ENCODE assay signal across 34 cellular contexts in genomic region chr5:125776656-125777055, GRCh38.
"Had no signal": no experiment of that assay in that cellular context is flagged by ENCODE, and none has a peak within 500 bp of the region (broad histone marks: within the 10 kb centered on the region; RNA-seq: fewer than 3 reads in every experiment).

No MANE protein-coding gene starts in this region.

- DNase-seq: activated B cell treated with CpG ODN at 0.5 μM for 24 hours; activated CD4-positive, alpha-beta memory T cell treated with anti-CD3 and anti-CD28 coated beads for 36 hours; activated CD4-positive, alpha-beta T cell treated with anti-CD3 and anti-CD28 coated beads for 4 hours; activated CD4-positive, alpha-beta T cell treated with anti-CD3 and anti-CD28 coated beads, Interleukin-2, amount 10 ng/mL, durations not matched to agents 24 days and 14 days; activated CD4-positive, alpha-beta T cell treated with anti-CD3 and anti-CD28 coated beads, Interleukin-2, amount 50 U/mL, for 1 hour; activated CD4-positive, alpha-beta T cell treated with anti-CD3 and anti-CD28 coated beads, Interleukin-2, amount 50 U/mL, for 4 hours; activated CD4-positive, CD25-positive, alpha-beta regulatory T cell treated with anti-CD3 and anti-CD28 coated beads, Interleukin-2, amount 50 U/mL, for 72 hours; activated CD8-positive, alpha-beta memory T cell treated with anti-CD3 and anti-CD28 coated beads, Interleukin-2, amount 50 U/mL, for 4 hours; activated CD8-positive, alpha-beta T cell treated with anti-CD3 and anti-CD28 coated beads for 36 hours; activated gamma-delta T cell; activated naive CD4-positive, alpha-beta T cell treated with anti-CD3 and anti-CD28 coated beads for 36 hours; activated naive CD4-positive, alpha-beta T cell treated with anti-CD3 and anti-CD28 coated beads, Interleukin-2, amount 50 U/mL, for 16 hours; activated naive CD8-positive, alpha-beta T cell treated with anti-CD3 and anti-CD28 coated beads for 36 hours; activated T-cell treated with anti-CD3 and anti-CD28 coated beads for 4 hours; activated T-cell treated with anti-CD3 and anti-CD28 coated beads, Interleukin-2, amount 50 U/mL, for 1 hour; activated T-cell treated with anti-CD3 and anti-CD28 coated beads, Interleukin-2, amount 50 U/mL, for 4 hours; activated T-cell treated with anti-CD3 and anti-CD28 coated beads, Interleukin-2, amount 50 U/mL, for 72 hours; adrenal gland; amniotic stem cell; aorta; body of pancreas; brain microvascular endothelial cell; central memory CD4-positive, alpha-beta T cell; SW 1271; T-helper 1 cell; T-helper 2 cell; T-helper 9 cell had no signal

- H3K27ac ChIP-seq: adrenal gland, body of pancreas, brain microvascular endothelial cell, breast epithelium, VCaP had no signal

- H3K4me3 ChIP-seq: adrenal gland, body of pancreas, breast epithelium had no signal

- H3K27me3 ChIP-seq: adrenal gland, body of pancreas, brain microvascular endothelial cell, breast epithelium had no signal

- H3K9me3 ChIP-seq: adrenal gland, body of pancreas, breast epithelium had no signal

- H3K4me3 Mint-ChIP-seq: activated B cell treated with CpG ODN at 0.5 μM for 24 hours; activated CD4-positive, alpha-beta memory T cell treated with anti-CD3 and anti-CD28 coated beads for 36 hours; activated CD4-positive, alpha-beta T cell treated with anti-CD3 and anti-CD28 coated beads, Interleukin-2, amount 10 ng/mL, durations not matched to agents 24 days and 14 days; activated CD8-positive, alpha-beta T cell treated with anti-CD3 and anti-CD28 coated beads for 36 hours; activated naive CD4-positive, alpha-beta T cell treated with anti-CD3 and anti-CD28 coated beads for 36 hours; activated naive CD8-positive, alpha-beta T cell treated with anti-CD3 and anti-CD28 coated beads for 36 hours; activated T-cell treated with anti-CD3 and anti-CD28 coated beads, Interleukin-2, amount 50 U/mL, for 4 hours; activated T-cell treated with anti-CD3 and anti-CD28 coated beads, Interleukin-2, amount 50 U/mL, for 72 hours; activated T-helper 1 cell treated with anti-CD3 and anti-CD28 coated beads, Interleukin-12 subunit alpha, Interleukin-12 subunit beta, Interleukin-2, Interleukin-4 antibody, amounts not matched to agents 30 ng/mL and 10 ng/mL and 1 ng/mL, durations not matched to agents 14 hours and 24 hours and 36 hours; activated T-helper 17 cell treated with anti-CD3 and anti-CD28 coated beads, Interleukin-2, amount 50 U/mL, for 72 hours; T-helper 1 cell treated with Interleukin-12 subunit alpha and Interleukin-12 subunit beta and Interleukin-4 antibody, amounts not matched to agents 30 μg/mL and 1 μg/mL, for 36 hours; T-helper 2 cell treated with Interferon-gamma antibody and Interleukin-4, amounts not matched to agents 5 μg/mL and 100 μg/mL, for 36 hours had no signal

- H3K27ac Mint-ChIP-seq: activated B cell treated with CpG ODN at 0.5 μM for 24 hours; activated CD4-positive, alpha-beta memory T cell treated with anti-CD3 and anti-CD28 coated beads for 36 hours; activated CD4-positive, alpha-beta T cell treated with anti-CD3 and anti-CD28 coated beads, Interleukin-2, amount 10 ng/mL, durations not matched to agents 24 days and 14 days; activated CD8-positive, alpha-beta T cell treated with anti-CD3 and anti-CD28 coated beads for 36 hours; activated naive CD4-positive, alpha-beta T cell treated with anti-CD3 and anti-CD28 coated beads for 36 hours; activated naive CD4-positive, alpha-beta T cell treated with anti-CD3 and anti-CD28 coated beads, Interleukin-2, amount 50 U/mL, for 72 hours; activated naive CD8-positive, alpha-beta T cell treated with anti-CD3 and anti-CD28 coated beads for 36 hours; activated T-cell treated with anti-CD3 and anti-CD28 coated beads, Interleukin-2, amount 50 U/mL, for 72 hours; activated T-helper 1 cell treated with anti-CD3 and anti-CD28 coated beads, Interleukin-12 subunit alpha, Interleukin-12 subunit beta, Interleukin-2, Interleukin-4 antibody, amounts not matched to agents 30 ng/mL and 10 ng/mL and 1 ng/mL, durations not matched to agents 14 hours and 24 hours and 36 hours; activated T-helper 17 cell treated with anti-CD3 and anti-CD28 coated beads, Interleukin-2, amount 50 U/mL, for 72 hours; T-helper 1 cell treated with Interleukin-12 subunit alpha and Interleukin-12 subunit beta and Interleukin-4 antibody, amounts not matched to agents 30 μg/mL and 1 μg/mL, for 36 hours; T-helper 2 cell treated with Interferon-gamma antibody and Interleukin-4, amounts not matched to agents 5 μg/mL and 100 μg/mL, for 36 hours had no signal

- H3K4me1 Mint-ChIP-seq: activated B cell treated with CpG ODN at 0.5 μM for 24 hours; activated CD4-positive, alpha-beta T cell treated with anti-CD3 and anti-CD28 coated beads, Interleukin-2, amount 10 ng/mL, durations not matched to agents 24 days and 14 days; activated naive CD8-positive, alpha-beta T cell treated with anti-CD3 and anti-CD28 coated beads for 36 hours; activated T-helper 17 cell treated with anti-CD3 and anti-CD28 coated beads, Interleukin-2, amount 50 U/mL, for 72 hours had no signal

- H3K9me3 Mint-ChIP-seq: activated B cell treated with CpG ODN at 0.5 μM for 24 hours; activated CD4-positive, alpha-beta T cell treated with anti-CD3 and anti-CD28 coated beads, Interleukin-2, amount 10 ng/mL, durations not matched to agents 24 days and 14 days; activated naive CD8-positive, alpha-beta T cell treated with anti-CD3 and anti-CD28 coated beads for 36 hours; activated T-helper 1 cell treated with anti-CD3 and anti-CD28 coated beads, Interleukin-12 subunit alpha, Interleukin-12 subunit beta, Interleukin-2, Interleukin-4 antibody, amounts not matched to agents 30 ng/mL and 10 ng/mL and 1 ng/mL, durations not matched to agents 14 hours and 24 hours and 36 hours; activated T-helper 17 cell treated with anti-CD3 and anti-CD28 coated beads, Interleukin-2, amount 50 U/mL, for 72 hours had no signal

- H3K36me3 ChIP-seq: adrenal gland, brain microvascular endothelial cell, breast epithelium had no signal

- H3K27me3 Mint-ChIP-seq: activated CD4-positive, alpha-beta memory T cell treated with anti-CD3 and anti-CD28 coated beads for 36 hours; activated CD4-positive, alpha-beta T cell treated with anti-CD3 and anti-CD28 coated beads, Interleukin-2, amount 10 ng/mL, durations not matched to agents 24 days and 14 days; activated CD8-positive, alpha-beta T cell treated with anti-CD3 and anti-CD28 coated beads for 36 hours; activated naive CD8-positive, alpha-beta T cell treated with anti-CD3 and anti-CD28 coated beads for 36 hours; activated T-helper 17 cell treated with anti-CD3 and anti-CD28 coated beads, Interleukin-2, amount 50 U/mL, for 72 hours had no signal

- H3K4me1 ChIP-seq: adrenal gland, body of pancreas, breast epithelium had no signal

- H3K36me3 Mint-ChIP-seq: activated CD4-positive, alpha-beta memory T cell treated with anti-CD3 and anti-CD28 coated beads for 36 hours; activated naive CD4-positive, alpha-beta T cell treated with anti-CD3 and anti-CD28 coated beads, Interleukin-2, amount 50 U/mL, for 72 hours; activated naive CD8-positive, alpha-beta T cell treated with anti-CD3 and anti-CD28 coated beads for 36 hours had no signal
